In the genomic region with DNA sequence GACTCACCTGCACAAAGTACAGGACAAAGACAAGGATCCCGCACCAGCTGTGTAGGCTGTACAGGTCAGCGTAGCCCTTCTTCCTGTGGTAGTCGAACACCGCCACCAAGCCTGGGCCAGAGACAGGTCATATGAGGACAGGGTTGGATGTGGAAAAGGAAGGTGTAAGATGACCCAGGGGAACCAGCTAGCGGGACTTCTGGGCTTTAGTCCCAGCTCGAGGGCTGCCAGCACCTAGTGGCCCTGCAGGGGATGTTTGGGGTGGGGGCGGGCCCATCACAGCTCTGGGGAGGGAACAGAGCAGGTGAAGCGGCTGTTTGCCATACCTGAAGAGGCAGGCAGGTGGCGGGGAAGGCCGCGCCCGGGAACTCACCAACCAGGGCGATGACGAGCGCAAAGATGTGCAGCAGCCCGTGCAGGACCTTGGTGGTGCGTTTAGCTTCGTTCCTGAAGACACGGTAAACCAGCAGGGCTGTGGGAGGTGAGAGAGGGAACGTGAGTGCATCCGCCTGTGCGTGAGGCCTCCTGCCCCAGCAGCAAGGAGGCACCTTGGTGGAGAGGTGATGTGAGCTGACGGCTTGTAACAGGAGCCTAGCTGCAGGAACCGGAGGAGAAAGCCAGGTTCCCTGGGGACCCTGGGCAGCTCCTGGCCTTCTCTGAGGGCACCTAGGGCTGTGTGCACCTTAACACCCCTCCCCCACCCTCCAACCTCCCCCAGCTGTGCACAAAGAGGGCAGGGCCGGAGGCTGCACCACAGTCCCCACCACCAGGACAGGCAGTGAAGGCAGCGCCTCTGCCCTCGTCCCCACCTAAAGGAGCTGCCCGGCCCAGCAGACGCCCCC, we compare ENCODE assay signal across 7 cellular contexts. TPM values are rescaled to one million over a fixed set of nuclear protein-coding genes. Genes with fewer than 3 reads are reported as not detected.
DNase-seq lines count a peak whose midpoint lies in the region; ATAC-seq and TF ChIP-seq lines count a peak whose summit lies in the region.

No MANE protein-coding gene starts in this region.

- no peak overlapping the region for H3K4me3 Mint-ChIP-seq in chondrocyte (ENCODE audit: unreplicated experiment)

- peak; percentile 39 for DNase-seq in GM12865 (ENCODE audit: low read depth)
- peak; percentile 82 for DNase-seq in NCI-H2107 (lab: John Stamatoyannopoulos, UW)
- DNase-seq in chondrocyte (ENCODE audit: low spot score): peak; percentile 84
- DNase-seq in psoas muscle: no peak
- DNase-seq in AG08396 (ENCODE audit: low spot score): no peak
- no peak for DNase-seq in posterior vena cava (ENCODE audit: low spot score)

- peaks cover 11% of the 10 kb centered on the region for H3K4me1 ChIP-seq in psoas muscle

- no peaks in the 10 kb centered on the region for H3K9me3 ChIP-seq in psoas muscle

- peak; percentile 17 for TF ChIP-seq CTCF in GM12865 (IDR thresholded peaks at IDR 0.05; ENCODE audit: insufficient read depth, low read depth, low read length, missing control alignments)
- no peak for TF ChIP-seq CTCF in chondrocyte (IDR thresholded peaks at IDR 0.05)
- TF ChIP-seq CTCF in psoas muscle (IDR thresholded peaks at IDR 0.05): no peak

- peaks cover 30% of the 10 kb centered on the region for H3K4me1 Mint-ChIP-seq in chondrocyte (ENCODE audit: low read depth)

- no peak overlapping the region for H3K4me3 ChIP-seq in GM12865 (ENCODE audit: low read depth, low read length)
- H3K4me3 ChIP-seq in psoas muscle: no peak overlapping the region

- no peaks in the 10 kb centered on the region for H3K36me3 Mint-ChIP-seq in chondrocyte (ENCODE audit: low read depth)

- WGBS in psoas muscle, 3 donors: 62 to 74% (median 72%) methylated on average over 29 of the region's 29 CpGs

- H3K9me3 Mint-ChIP-seq in chondrocyte (ENCODE audit: low read depth): no peaks in the 10 kb centered on the region

- H3K27me3 ChIP-seq in psoas muscle (ENCODE audit: insufficient read depth in 3 of 3, low read length in 2 of 3): peaks cover 0 to 8% (median 2%) of the 10 kb centered on the region in 3 donors

- intact Hi-C loops in psoas muscle (cut with DNase I) (loop anchor here in 1 of 2 donors (2.0 kb wide), 1 partner anchor 23 kb away; no protein-coding TSS in a partner anchor), posterior vena cava (cut with DNase I) (no loop called here)

- no peaks in the 10 kb centered on the region for H3K36me3 ChIP-seq in psoas muscle (ENCODE audit: insufficient read depth in 1 of 2, low read depth in 1 of 2)

- no peak overlapping the region for H3K27ac ChIP-seq in psoas muscle

- H3K27me3 Mint-ChIP-seq in chondrocyte (ENCODE audit: low read depth): no peaks in the 10 kb centered on the region

- peak overlapping the region; percentile 41 for H3K27ac Mint-ChIP-seq in chondrocyte (ENCODE audit: unreplicated experiment)

- ATAC-seq in psoas muscle (peak; percentile 2 to 53 (median 20)), HG02642 (IDR thresholded peaks at IDR 0.05; ENCODE audit: poor library complexity, unreplicated experiment) (no peak)

RNA-seq across cellular contexts. Expression of gene CYB561, which starts 10.2 kb away (rescaled TPM):
- total RNA-seq in chondrocyte: 6.2 to 10.1 TPM (median 9.0 TPM) in 3 replicates
- total RNA-seq in psoas muscle: 1 to 10 TPM; 1.5 to 4.2 (median 2.5) TPM
- 1 to 10 TPM; 1.7 to 3.9 (median 2.9) TPM for polyA plus RNA-seq in psoas muscle
- 10 to 100 TPM; 21.3 to 26.2 TPM for total RNA-seq in posterior vena cava

RNA-seq across cellular contexts. Expression of gene ACE, which starts 41.0 kb away (rescaled TPM):
- total RNA-seq in chondrocyte: 0.28 to 0.68 TPM (median 0.52 TPM) in 3 replicates
- total RNA-seq in psoas muscle: 10 to 100 TPM in 1 of 4 donors, 1 to 10 TPM in 3; 2.0 to 12.5 (median 4.5) TPM
- 1 to 10 TPM in 2 of 3 donors, under 1 TPM in 1; 0.82 to 1.9 (median 1.8) TPM for polyA plus RNA-seq in psoas muscle
- 10 to 100 TPM in 1 of 2 donors, 1 to 10 TPM in 1; 9.9 to 16.3 TPM for total RNA-seq in posterior vena cava

Comparison
In these comparisons a context has a peak if more than half of its experiments do, and no peak if none do; other contexts are left out.
1. DNase-seq: peak in GM12865 (single experiment), NCI-H2107 (single experiment) and chondrocyte (single experiment); none in psoas muscle (0 of 2), AG08396 (single experiment) and posterior vena cava (single experiment).